Comparison of ENCODE assay signal across 1 cellular context in the genomic region with DNA sequence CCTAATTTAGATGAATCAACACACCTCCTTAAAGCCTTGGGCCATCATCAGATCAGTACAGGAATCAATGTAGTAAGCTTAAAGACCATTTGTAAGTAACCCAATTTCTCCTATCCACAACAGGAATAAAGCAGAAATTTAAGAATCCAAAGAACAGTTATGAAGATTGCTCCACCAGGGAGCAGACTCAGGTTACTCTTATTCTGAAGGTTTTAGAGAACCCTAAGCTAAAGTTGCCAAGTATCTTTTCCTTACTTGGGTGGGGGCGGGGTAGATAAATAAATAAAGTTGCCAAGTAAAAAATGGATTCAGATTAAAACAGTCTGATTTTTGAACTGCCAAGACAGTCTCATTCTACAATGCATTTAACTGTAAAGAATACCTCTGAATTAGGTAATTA.
TF ChIP-seq lines count a peak whose summit lies in the region.

No MANE protein-coding gene starts in this region.

TF ChIP-seq in IMR-90, 13 proteins besides CTCF, POLR2A, EP300 and RAD21:
- TF ChIP-seq NFE2L2 (IDR thresholded peaks at IDR 0.05; ENCODE audit: low read depth, low read length) (no peak), BHLHE40 (IDR thresholded peaks at IDR 0.05; ENCODE audit: low read depth, low read length) (no peak), SMC3 (IDR thresholded peaks at IDR 0.05; ENCODE audit: low read depth, low read length) (no peak), CHD1 (IDR thresholded peaks at IDR 0.05; ENCODE audit: low read depth, low read length) (no peak), CEBPB (IDR thresholded peaks at IDR 0.05; ENCODE audit: low read depth, low read length) (no peak), MAFK (IDR thresholded peaks at IDR 0.05; ENCODE audit: low read depth, low read length) (no peak), RCOR1 (IDR thresholded peaks at IDR 0.05; ENCODE audit: insufficient replicate concordance, low read length) (no peak), RFX5 (IDR thresholded peaks at IDR 0.05; ENCODE audit: low read depth, low read length) (no peak), FOS (IDR thresholded peaks at IDR 0.05; ENCODE audit: low read depth, low read length) (no peak), MXI1 (IDR thresholded peaks at IDR 0.05; ENCODE audit: borderline replicate concordance, low read depth, low read length) (no peak), MAZ (IDR thresholded peaks at IDR 0.05; ENCODE audit: borderline replicate concordance, low read depth, low read length) (no peak)
- TF ChIP-seq, protein P1, sequence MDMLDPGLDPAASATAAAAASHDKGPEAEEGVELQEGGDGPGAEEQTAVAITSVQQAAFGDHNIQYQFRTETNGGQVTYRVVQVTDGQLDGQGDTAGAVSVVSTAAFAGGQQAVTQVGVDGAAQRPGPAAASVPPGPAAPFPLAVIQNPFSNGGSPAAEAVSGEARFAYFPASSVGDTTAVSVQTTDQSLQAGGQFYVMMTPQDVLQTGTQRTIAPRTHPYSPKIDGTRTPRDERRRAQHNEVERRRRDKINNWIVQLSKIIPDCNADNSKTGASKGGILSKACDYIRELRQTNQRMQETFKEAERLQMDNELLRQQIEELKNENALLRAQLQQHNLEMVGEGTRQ (IDR thresholded peaks at IDR 0.05; ENCODE audit: low read depth, low read length), result no peak
- TF ChIP-seq, protein P2, sequence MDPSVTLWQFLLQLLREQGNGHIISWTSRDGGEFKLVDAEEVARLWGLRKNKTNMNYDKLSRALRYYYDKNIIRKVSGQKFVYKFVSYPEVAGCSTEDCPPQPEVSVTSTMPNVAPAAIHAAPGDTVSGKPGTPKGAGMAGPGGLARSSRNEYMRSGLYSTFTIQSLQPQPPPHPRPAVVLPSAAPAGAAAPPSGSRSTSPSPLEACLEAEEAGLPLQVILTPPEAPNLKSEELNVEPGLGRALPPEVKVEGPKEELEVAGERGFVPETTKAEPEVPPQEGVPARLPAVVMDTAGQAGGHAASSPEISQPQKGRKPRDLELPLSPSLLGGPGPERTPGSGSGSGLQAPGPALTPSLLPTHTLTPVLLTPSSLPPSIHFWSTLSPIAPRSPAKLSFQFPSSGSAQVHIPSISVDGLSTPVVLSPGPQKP (IDR thresholded peaks at IDR 0.05; ENCODE audit: borderline replicate concordance, low read depth, low read length), result no peak
